Comparison of ENCODE assay signal across 8 cellular contexts in genomic region chr19:38929929-38930775, GRCh38. TPM values are rescaled to one million over a fixed set of nuclear protein-coding genes. Genes with fewer than 3 reads are reported as not detected.
A peak's percentile ranks its signal among the peaks of the same experiment; 100 is the strongest.
DNase-seq lines count a peak whose midpoint lies in the region; ATAC-seq and TF ChIP-seq lines count a peak whose summit lies in the region.

Gene SARS2 (minus strand): TSS chr19:38930763. CDS start chr19:38930736, 27 bp downstream.

- H3K27ac ChIP-seq in prostate gland (peak within 1 kb of the TSS; percentile 91 to 94), uterus (peak within 1 kb of the TSS; percentile 85 to 87)

- H3K4me3 Mint-ChIP-seq in T-helper 1 cell treated with Interleukin-12 subunit alpha and Interleukin-12 subunit beta and Interleukin-4 antibody, amounts not matched to agents 30 μg/mL and 1 μg/mL, for 36 hours, result peak within 1 kb of the TSS; percentile 94

- peaks cover 6% of the 10 kb centered on the region for H3K9me3 Mint-ChIP-seq in T-helper 1 cell treated with Interleukin-12 subunit alpha and Interleukin-12 subunit beta and Interleukin-4 antibody, amounts not matched to agents 30 μg/mL and 1 μg/mL, for 36 hours

- no peaks in the 10 kb centered on the region for H3K27me3 ChIP-seq in prostate gland (replicated peaks; ENCODE audit: insufficient read depth)
- no peaks in the 10 kb centered on the region for H3K27me3 ChIP-seq in uterus

- H3K36me3 Mint-ChIP-seq in T-helper 1 cell treated with Interleukin-12 subunit alpha and Interleukin-12 subunit beta and Interleukin-4 antibody, amounts not matched to agents 30 μg/mL and 1 μg/mL, for 36 hours (ENCODE audit: low read depth), result peaks cover 32% of the 10 kb centered on the region

- ATAC-seq in GM18498 (IDR thresholded peaks at IDR 0.05; ENCODE audit: unreplicated experiment) (peak; percentile 74), HG02943 (IDR thresholded peaks at IDR 0.05; ENCODE audit: low read depth, unreplicated experiment) (peak; percentile 78), left ventricle myocardium superior (peak; percentile 89)

- no peaks in the 10 kb centered on the region for H3K9me3 ChIP-seq in prostate gland
- no peaks in the 10 kb centered on the region for H3K9me3 ChIP-seq in uterus

- 3% methylated on average over 48 of the region's 49 CpGs for WGBS in prostate gland

- no peaks in the 10 kb centered on the region for H3K36me3 ChIP-seq in prostate gland
- no peaks in the 10 kb centered on the region for H3K36me3 ChIP-seq in uterus

- DNase-seq in NCI-H1694 treated with DMSO at 0.1 percent for 48 hours (lab: John Stamatoyannopoulos, UW) (peak; percentile 96), amygdala (lab: John Stamatoyannopoulos, UW) (peak; percentile 78 to 100 (median 94)), left ventricle myocardium superior (peak; percentile 94), prostate gland (ENCODE audit: low spot score) (peak; percentile 85), uterus (peak; percentile 93 to 95)

- H3K4me1 ChIP-seq in prostate gland (replicated peaks) (peaks cover 5% of the 10 kb centered on the region), uterus (peaks cover 0 to 7% of the 10 kb centered on the region in 2 donors)

- TF ChIP-seq POLR2A in prostate gland (IDR thresholded peaks at IDR 0.05) (peak; percentile 16), uterus (IDR thresholded peaks at IDR 0.05) (no peak)

- TF ChIP-seq CTCF in prostate gland (IDR thresholded peaks at IDR 0.05) (peak; percentile 99 to 100 (median 100)), uterus (IDR thresholded peaks at IDR 0.05) (peak; percentile 98 to 99 (median 98))

- H3K27me3 Mint-ChIP-seq in T-helper 1 cell treated with Interleukin-12 subunit alpha and Interleukin-12 subunit beta and Interleukin-4 antibody, amounts not matched to agents 30 μg/mL and 1 μg/mL, for 36 hours (ENCODE audit: low read depth), result no peaks in the 10 kb centered on the region

- intact Hi-C loops in left ventricle myocardium superior (cut with micrococcal nuclease) (no loop called here), prostate gland (cut with DNase I) (loop anchor here (5.0 to 10.0 kb wide), 3 partner anchors 195 to 525 kb away; partner anchors contain the start of genes ACTN4 and FAM98C), uterus (cut with DNase I; ENCODE audit: low total_unique reads) (no loop called here)

- H3K4me3 ChIP-seq in prostate gland (peak within 1 kb of the TSS; percentile 60 to 61), uterus (peak within 1 kb of the TSS; percentile 64 to 82)

- peak within 1 kb of the TSS; percentile 95 for H3K27ac Mint-ChIP-seq in T-helper 1 cell treated with Interleukin-12 subunit alpha and Interleukin-12 subunit beta and Interleukin-4 antibody, amounts not matched to agents 30 μg/mL and 1 μg/mL, for 36 hours

- H3K4me1 Mint-ChIP-seq in T-helper 1 cell treated with Interleukin-12 subunit alpha and Interleukin-12 subunit beta and Interleukin-4 antibody, amounts not matched to agents 30 μg/mL and 1 μg/mL, for 36 hours (ENCODE audit: low read depth), result peaks cover 31% of the 10 kb centered on the region

RNA-seq across cellular contexts. Expression of gene SARS2, which starts in this region (rescaled TPM):
- total RNA-seq in left ventricle myocardium superior (13.2 TPM), prostate gland (10 to 100 TPM; 23.3 to 57.5 TPM), uterus (10 to 100 TPM in 2 of 4 donors, 1 to 10 TPM in 2; 1.3 to 18.4 (median 10.6) TPM)

Comparison
In these comparisons a context has a peak if more than half of its experiments do, and no peak if none do; other contexts are left out.
1. Peak in every context shown above with its lines: DNase-seq, ATAC-seq, H3K4me3 ChIP-seq and H3K27ac ChIP-seq.